Comparison of ENCODE assay signal across 1 cellular context in the genomic region with DNA sequence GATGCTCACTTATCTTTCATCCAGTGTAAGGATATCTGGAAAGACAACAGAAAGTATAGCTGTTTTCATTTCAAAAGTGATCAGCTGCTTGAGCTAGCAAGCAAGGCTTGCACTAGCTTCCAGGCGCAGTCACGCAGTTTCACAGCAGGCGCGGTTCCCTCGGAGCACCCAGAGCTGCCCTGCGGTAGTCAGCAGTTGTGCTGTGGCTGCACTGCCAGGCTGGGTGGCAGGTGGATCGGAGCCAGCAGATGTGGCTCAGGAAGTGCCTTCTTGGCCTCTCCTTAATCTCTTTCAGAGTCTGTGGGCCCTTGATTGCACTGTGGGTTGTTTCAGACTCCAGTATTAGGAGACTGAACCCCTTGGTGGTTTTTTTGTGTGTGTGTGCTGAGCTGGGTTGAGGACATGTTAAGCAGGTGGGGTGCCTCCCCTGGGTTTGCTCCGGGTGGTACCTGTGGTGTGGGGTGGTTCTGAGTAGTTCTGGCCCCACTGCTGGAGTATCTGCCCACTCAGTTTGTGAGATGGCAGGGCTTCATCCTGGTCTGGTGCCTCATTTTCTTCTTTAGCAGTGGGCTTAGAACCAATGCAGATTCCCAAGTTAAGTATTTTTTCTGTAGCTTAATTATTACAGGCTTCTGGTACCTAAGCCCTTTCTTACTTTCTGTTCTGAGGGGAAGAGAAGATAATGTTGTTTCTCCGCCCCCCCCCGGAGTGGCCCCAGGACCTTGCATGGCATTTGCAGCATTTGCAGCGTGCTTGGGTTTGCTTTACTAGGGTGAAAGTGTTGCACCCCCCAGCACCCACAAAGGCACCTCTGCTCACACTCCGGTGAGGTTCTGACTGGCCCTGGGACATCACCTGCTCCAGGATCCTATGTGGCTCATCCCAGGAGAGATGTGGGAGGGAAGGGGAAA.
TF ChIP-seq lines count a peak whose summit lies in the region.

No MANE protein-coding gene starts in this region.

TF ChIP-seq in GM12878, 131 proteins besides CTCF, POLR2A, EP300 and RAD21:
- TF ChIP-seq, protein P1, sequence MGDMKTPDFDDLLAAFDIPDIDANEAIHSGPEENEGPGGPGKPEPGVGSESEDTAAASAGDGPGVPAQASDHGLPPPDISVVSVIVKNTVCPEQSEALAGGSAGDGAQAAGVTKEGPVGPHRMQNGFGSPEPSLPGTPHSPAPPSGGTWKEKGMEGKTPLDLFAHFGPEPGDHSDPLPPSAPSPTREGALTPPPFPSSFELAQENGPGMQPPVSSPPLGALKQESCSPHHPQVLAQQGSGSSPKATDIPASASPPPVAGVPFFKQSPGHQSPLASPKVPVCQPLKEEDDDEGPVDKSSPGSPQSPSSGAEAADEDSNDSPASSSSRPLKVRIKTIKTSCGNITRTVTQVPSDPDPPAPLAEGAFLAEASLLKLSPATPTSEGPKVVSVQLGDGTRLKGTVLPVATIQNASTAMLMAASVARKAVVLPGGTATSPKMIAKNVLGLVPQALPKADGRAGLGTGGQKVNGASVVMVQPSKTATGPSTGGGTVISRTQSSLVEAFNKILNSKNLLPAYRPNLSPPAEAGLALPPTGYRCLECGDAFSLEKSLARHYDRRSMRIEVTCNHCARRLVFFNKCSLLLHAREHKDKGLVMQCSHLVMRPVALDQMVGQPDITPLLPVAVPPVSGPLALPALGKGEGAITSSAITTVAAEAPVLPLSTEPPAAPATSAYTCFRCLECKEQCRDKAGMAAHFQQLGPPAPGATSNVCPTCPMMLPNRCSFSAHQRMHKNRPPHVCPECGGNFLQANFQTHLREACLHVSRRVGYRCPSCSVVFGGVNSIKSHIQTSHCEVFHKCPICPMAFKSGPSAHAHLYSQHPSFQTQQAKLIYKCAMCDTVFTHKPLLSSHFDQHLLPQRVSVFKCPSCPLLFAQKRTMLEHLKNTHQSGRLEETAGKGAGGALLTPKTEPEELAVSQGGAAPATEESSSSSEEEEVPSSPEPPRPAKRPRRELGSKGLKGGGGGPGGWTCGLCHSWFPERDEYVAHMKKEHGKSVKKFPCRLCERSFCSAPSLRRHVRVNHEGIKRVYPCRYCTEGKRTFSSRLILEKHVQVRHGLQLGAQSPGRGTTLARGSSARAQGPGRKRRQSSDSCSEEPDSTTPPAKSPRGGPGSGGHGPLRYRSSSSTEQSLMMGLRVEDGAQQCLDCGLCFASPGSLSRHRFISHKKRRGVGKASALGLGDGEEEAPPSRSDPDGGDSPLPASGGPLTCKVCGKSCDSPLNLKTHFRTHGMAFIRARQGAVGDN (IDR thresholded peaks at IDR 0.05): 0 out of 2 replicates have a peak, but pooled peaks have one; percentile 29
- no peak for TF ChIP-seq ATF7 (IDR thresholded peaks at IDR 0.05; ENCODE audit: low read depth)
- 0 out of 4 replicates have a peak, but pooled peaks of 1 of the 2 experiments have one; percentile 15 for TF ChIP-seq BHLHE40 (IDR thresholded peaks at IDR 0.05; ENCODE audit: borderline replicate concordance in 1 of 2, low read depth in 2 of 2, low read length in 1 of 2)
- TF ChIP-seq MTA2 (IDR thresholded peaks at IDR 0.05; ENCODE audit: low read depth): no peak
- TF ChIP-seq RUNX3 (IDR thresholded peaks at IDR 0.05; ENCODE audit: low read length): peak; percentile 18; the same call in 1 of the 2 replicates
- 0 out of 2 replicates have a peak, but pooled peaks have one; percentile 36 for TF ChIP-seq POLR2AphosphoS5 (IDR thresholded peaks at IDR 0.05; ENCODE audit: low read length)
- no peak for TF ChIP-seq MTA3 (IDR thresholded peaks at IDR 0.05; ENCODE audit: borderline replicate concordance, low read length)
- TF ChIP-seq GATAD2B (conservative IDR thresholded peaks at IDR 0.05; ENCODE audit: low read depth): 0 out of 2 replicates have a peak, but pooled peaks have one; percentile 46
